In genomic region chrX:40103565-40104323, GRCh38 we compare ENCODE assay signal across 9 cellular contexts. TPM values are rescaled to one million over a fixed set of nuclear protein-coding genes. Genes with fewer than 3 reads are reported as not detected.
DNase-seq lines count a peak whose midpoint lies in the region; ATAC-seq and TF ChIP-seq lines count a peak whose summit lies in the region.
"Had no signal": no experiment of that assay in that cellular context is flagged by ENCODE, and none has a peak within 500 bp of the region (broad histone marks: within the 10 kb centered on the region; RNA-seq: fewer than 3 reads in every experiment).

No MANE protein-coding gene starts in this region.

- ATAC-seq in HG03039 (IDR thresholded peaks at IDR 0.05; ENCODE audit: unreplicated experiment) = no peak
- no peak for ATAC-seq in GM21515 (IDR thresholded peaks at IDR 0.05; ENCODE audit: unreplicated experiment)

- no peak overlapping the region for H2BK15ac ChIP-seq in mesendoderm (replicated peaks; ENCODE audit: low read depth)

- H3K36me3 ChIP-seq in SK-N-MC (ENCODE audit: insufficient read depth, low read length) (no peaks in the 10 kb centered on the region), mesendoderm (ENCODE audit: control insufficient read depth, insufficient read depth, low read length) (no peaks in the 10 kb centered on the region)

- intact Hi-C loops in Calu3 (cut with micrococcal nuclease; ENCODE audit: unreplicated experiment) = loop anchor here (10.0 kb wide), 1 partner anchor 51 kb away; no protein-coding TSS in a partner anchor

- CTCF ChIA-PET in Calu3 (lab: Charles Lee) = no interaction called here

- no peak overlapping the region for H3K4me2 ChIP-seq in mesendoderm (ENCODE audit: low read length)

- H3K27ac ChIP-seq in 22Rv1 (peak overlapping the region; percentile 98), SK-N-MC (0 out of 2 replicates have a peak overlapping the region, but pooled peaks have one; percentile 2), mesendoderm (ENCODE audit: low read depth, low read length) (no peak overlapping the region)

- no peaks in the 10 kb centered on the region for H3K27me3 ChIP-seq in mesendoderm (ENCODE audit: insufficient read depth, low read length, poor library complexity)

- H3K23ac ChIP-seq in mesendoderm (ENCODE audit: low read length) = no peak overlapping the region

- no peak overlapping the region for H4K5ac ChIP-seq in mesendoderm (ENCODE audit: low read length)

- no peak overlapping the region for H2BK120ac ChIP-seq in mesendoderm (ENCODE audit: low read depth, low read length)

- H3K4me1 Mint-ChIP-seq in Calu3 (ENCODE audit: low read depth, unreplicated experiment) = no peaks in the 10 kb centered on the region

- no peaks in the 10 kb centered on the region for H3K79me2 ChIP-seq in mesendoderm (ENCODE audit: control insufficient read depth, insufficient read depth, low read length)

- H3K4ac ChIP-seq in mesendoderm (ENCODE audit: low read depth, low read length) = no peak overlapping the region

- H3K79me1 ChIP-seq in mesendoderm (ENCODE audit: low read length) = no peaks in the 10 kb centered on the region

- no peak overlapping the region for H3K27ac Mint-ChIP-seq in Calu3 (ENCODE audit: unreplicated experiment)

- H3K9me3 ChIP-seq in SK-N-MC (ENCODE audit: low read depth, low read length) = no peaks in the 10 kb centered on the region

- H3K9me3 Mint-ChIP-seq in Calu3 (ENCODE audit: low read depth, unreplicated experiment) = no peaks in the 10 kb centered on the region

- H3K4me3 ChIP-seq in SK-N-MC (no peak overlapping the region), mesendoderm (ENCODE audit: low read length) (no peak overlapping the region)

- H2AK5ac ChIP-seq in mesendoderm (ENCODE audit: low read length) = no peak overlapping the region

- H3K9ac ChIP-seq in SK-N-MC (ENCODE audit: insufficient read length) (no peak overlapping the region), mesendoderm (ENCODE audit: low read length) (no peak overlapping the region)

- TSS peak; percentile 76 for BruUV-seq in Calu3 (replicated peaks; lab: Mats Ljungman, UMichigan)

- no peak overlapping the region for H4K8ac ChIP-seq in mesendoderm (ENCODE audit: low read depth, low read length)

- no peaks in the 10 kb centered on the region for H3K27me3 Mint-ChIP-seq in Calu3 (ENCODE audit: unreplicated experiment)

- no peak overlapping the region for H3K56ac ChIP-seq in mesendoderm (ENCODE audit: low read length)

- TF ChIP-seq CTCF in 22Rv1 (IDR thresholded peaks at IDR 0.05) (no peak), Calu3 (IDR thresholded peaks at IDR 0.05; ENCODE audit: unreplicated experiment) (no peak)

- no peak for DNase-seq in Calu3
- DNase-seq in SK-N-MC (ENCODE audit: low read depth, low spot score) = no peak
- DNase-seq in mesendoderm = peak; percentile 53
- DNase-seq in globus pallidus (ENCODE audit: low spot score) = no peak
- no peak for DNase-seq in SKM-1 treated with dmso at 0.1 percent for 144 hours (lab: John Stamatoyannopoulos, UW; ENCODE audit: unreplicated experiment)
- DNase-seq: NCI-H187 had no signal

- H3K36me3 Mint-ChIP-seq in Calu3 (ENCODE audit: insufficient read depth, unreplicated experiment) = peaks cover 49% of the 10 kb centered on the region

- no peak overlapping the region for H2BK5ac ChIP-seq in mesendoderm (ENCODE audit: low read length)

- no CpG with 5 or more reads among the region's 22 CpGs for WGBS in mesendoderm (ENCODE audit: extremely low coverage, insufficient coverage, low lambda C conversion rate)

- peak overlapping the region; percentile 82 for H3K18ac ChIP-seq in mesendoderm (ENCODE audit: low read length)

- peak overlapping the region; percentile 73 for H3K4me3 Mint-ChIP-seq in Calu3 (ENCODE audit: low read depth, unreplicated experiment)

- H3K4me1 ChIP-seq in mesendoderm (ENCODE audit: control insufficient read depth, low read depth, low read length) = peaks cover 2% of the 10 kb centered on the region

RNA-seq across cellular contexts. Expression of gene BCOR, which starts 6.0 kb away (rescaled TPM):
- total RNA-seq in Calu3 (2022) = 20.6 and 21.1 TPM in 2 replicates
- polyA plus RNA-seq in mesendoderm (2013, experiment 1 of 2) = 14.6 TPM
- 14.9 TPM for polyA plus RNA-seq in mesendoderm (2013, experiment 2 of 2)
